In genomic region chr20:25220021-25220730, GRCh38 we compare ENCODE assay signal across 9 cellular contexts. TPM values are rescaled to one million over a fixed set of nuclear protein-coding genes. Genes with fewer than 3 reads are reported as not detected.
DNase-seq lines count a peak whose midpoint lies in the region; ATAC-seq, FAIRE-seq and TF ChIP-seq lines count a peak whose summit lies in the region.
"Had no signal": no experiment of that assay in that cellular context is flagged by ENCODE, and none has a peak within 500 bp of the region (broad histone marks: within the 10 kb centered on the region; RNA-seq: fewer than 3 reads in every experiment).

No MANE protein-coding gene starts in this region.

- TF ChIP-seq EP300 in GM12878 (IDR thresholded peaks at IDR 0.05; ENCODE audit: borderline replicate concordance in 1 of 2, control insufficient read depth in 1 of 2, low read depth in 2 of 2, low read length in 2 of 2): no peak

- H3K27ac ChIP-seq in GM12878 (ENCODE audit: control insufficient read depth, insufficient read depth): no peak overlapping the region

- SMC1A ChIA-PET in GM12878 (lab: Charles Lee; ENCODE audit: uncharacterized antibody, unreplicated experiment): no interaction called here

- H3K79me2 ChIP-seq in GM12878 (ENCODE audit: control insufficient read depth, insufficient read depth, low read length): no peaks in the 10 kb centered on the region

- CTCF ChIA-PET in GM12878 (lab: Yijun Ruan, JAX): interaction anchor here (0.8 to 1.2 kb wide), 3 partner anchors 10 to 1478 kb away, joined by 3 read pairs; no protein-coding TSS in a partner anchor

- no peak overlapping the region for H3K9ac ChIP-seq in GM12878 (ENCODE audit: control insufficient read depth, insufficient read depth, low read length)

- H3K4me3 Mint-ChIP-seq in progenitor cell of endocrine pancreas (ENCODE audit: low read depth) (no peak overlapping the region), mesothelial cell of epicardium (no peak overlapping the region)
- H3K4me3 Mint-ChIP-seq in activated T-helper 1 cell treated with anti-CD3 and anti-CD28 coated beads, Interleukin-12 subunit alpha, Interleukin-12 subunit beta, Interleukin-2, Interleukin-4 antibody, amounts not matched to agents 30 ng/mL and 10 ng/mL and 1 ng/mL, durations not matched to agents 14 hours and 24 hours and 36 hours: no peak overlapping the region
- H3K4me3 Mint-ChIP-seq: T-helper 1 cell treated with Interleukin-12 subunit alpha and Interleukin-12 subunit beta and Interleukin-4 antibody, amounts not matched to agents 30 μg/mL and 1 μg/mL, for 36 hours had no signal

- H3K27me3 Mint-ChIP-seq in progenitor cell of endocrine pancreas (no peaks in the 10 kb centered on the region), mesothelial cell of epicardium (ENCODE audit: low read depth) (no peaks in the 10 kb centered on the region)
- H3K27me3 Mint-ChIP-seq in activated T-helper 1 cell treated with anti-CD3 and anti-CD28 coated beads, Interleukin-12 subunit alpha, Interleukin-12 subunit beta, Interleukin-2, Interleukin-4 antibody, amounts not matched to agents 30 ng/mL and 10 ng/mL and 1 ng/mL, durations not matched to agents 14 hours and 24 hours and 36 hours (ENCODE audit: insufficient read depth): no peaks in the 10 kb centered on the region

- peaks cover 3 to 6% of the 10 kb centered on the region in 2 experiments; a peak in 3 of 4 replicates for H3K36me3 ChIP-seq in GM12878 (ENCODE audit: control insufficient read depth in 2 of 2, insufficient read depth in 2 of 2, low read length in 1 of 2)
- H3K36me3 ChIP-seq in MG63: no peaks in the 10 kb centered on the region

- H3K36me3 Mint-ChIP-seq in progenitor cell of endocrine pancreas (ENCODE audit: insufficient read depth): peaks cover 7% of the 10 kb centered on the region
- H3K36me3 Mint-ChIP-seq in activated T-helper 1 cell treated with anti-CD3 and anti-CD28 coated beads, Interleukin-12 subunit alpha, Interleukin-12 subunit beta, Interleukin-2, Interleukin-4 antibody, amounts not matched to agents 30 ng/mL and 10 ng/mL and 1 ng/mL, durations not matched to agents 14 hours and 24 hours and 36 hours (ENCODE audit: low read depth): peaks cover 8% of the 10 kb centered on the region
- peaks cover 6% of the 10 kb centered on the region for H3K36me3 Mint-ChIP-seq in mesothelial cell of epicardium

- no peaks in the 10 kb centered on the region for H3K4me1 ChIP-seq in GM12878 (ENCODE audit: control insufficient read depth, insufficient read depth, low read length)

- H4K20me1 ChIP-seq in GM12878 (ENCODE audit: control insufficient read depth, insufficient read depth): no peaks in the 10 kb centered on the region

- no peaks in the 10 kb centered on the region for H3K27me3 ChIP-seq in GM12878 (replicated peaks in 1 of 2; ENCODE audit: control insufficient read depth in 2 of 2, insufficient read depth in 2 of 2, low read length in 1 of 2)
- H3K27me3 ChIP-seq in MG63: no peaks in the 10 kb centered on the region

- H3K4me1 Mint-ChIP-seq in progenitor cell of endocrine pancreas (ENCODE audit: low read depth): peaks cover 3% of the 10 kb centered on the region
- H3K4me1 Mint-ChIP-seq in activated T-helper 1 cell treated with anti-CD3 and anti-CD28 coated beads, Interleukin-12 subunit alpha, Interleukin-12 subunit beta, Interleukin-2, Interleukin-4 antibody, amounts not matched to agents 30 ng/mL and 10 ng/mL and 1 ng/mL, durations not matched to agents 14 hours and 24 hours and 36 hours (ENCODE audit: low read depth): peaks cover 6% of the 10 kb centered on the region
- no peaks in the 10 kb centered on the region for H3K4me1 Mint-ChIP-seq in mesothelial cell of epicardium

- no peaks in the 10 kb centered on the region for H3K9me3 ChIP-seq in GM12878 (replicated peaks; ENCODE audit: control insufficient read depth, insufficient read depth, low read length)
- H3K9me3 ChIP-seq in MG63: no peaks in the 10 kb centered on the region

- peak; percentile 69 for ATAC-seq in GM12878

- H2AFZ ChIP-seq in GM12878 (ENCODE audit: control insufficient read depth, low read depth, low read length): no peak overlapping the region

- no peak for TF ChIP-seq RAD21 in GM12878 (IDR thresholded peaks at IDR 0.05; ENCODE audit: insufficient read depth, low read depth, low read length)

- intact Hi-C loops in GM12878 (cut with micrococcal nuclease; ENCODE audit: unreplicated experiment): no loop called here
- intact Hi-C loops in activated T-helper 1 cell treated with anti-CD3 and anti-CD28 coated beads, Interleukin-12 subunit alpha, Interleukin-12 subunit beta, Interleukin-2, Interleukin-4 antibody, amounts not matched to agents 30 ng/mL and 10 ng/mL and 1 ng/mL, durations not matched to agents 14 hours and 24 hours and 36 hours (cut with micrococcal nuclease): no loop called here

- H3K9me3 Mint-ChIP-seq in progenitor cell of endocrine pancreas (ENCODE audit: low read depth) (no peaks in the 10 kb centered on the region), mesothelial cell of epicardium (no peaks in the 10 kb centered on the region)
- H3K9me3 Mint-ChIP-seq in activated T-helper 1 cell treated with anti-CD3 and anti-CD28 coated beads, Interleukin-12 subunit alpha, Interleukin-12 subunit beta, Interleukin-2, Interleukin-4 antibody, amounts not matched to agents 30 ng/mL and 10 ng/mL and 1 ng/mL, durations not matched to agents 14 hours and 24 hours and 36 hours: no peaks in the 10 kb centered on the region
- H3K9me3 Mint-ChIP-seq: T-helper 1 cell treated with Interleukin-12 subunit alpha and Interleukin-12 subunit beta and Interleukin-4 antibody, amounts not matched to agents 30 μg/mL and 1 μg/mL, for 36 hours had no signal

- in situ Hi-C loops in GM12878 (cut with MboI): no loop called here

- peak; percentile 66 for DNase-seq in NCI-H82 (lab: John Stamatoyannopoulos, UW)
- no peak for DNase-seq in NCI-H82 treated with DMSO at 0.1 percent for 48 hours (lab: John Stamatoyannopoulos, UW; ENCODE audit: unreplicated experiment)
- DNase-seq in HuH-7 (ENCODE audit: low spot score): peak; percentile 63
- DNase-seq in GM12878 (ENCODE audit: low read depth, low spot score): no peak
- no peak for DNase-seq in progenitor cell of endocrine pancreas (ENCODE audit: low spot score, unreplicated experiment)
- DNase-seq in MG63: no peak
- no peak for DNase-seq in activated T-helper 1 cell treated with anti-CD3 and anti-CD28 coated beads, Interleukin-12 subunit alpha, Interleukin-12 subunit beta, Interleukin-2, Interleukin-4 antibody, amounts not matched to agents 30 ng/mL and 10 ng/mL and 1 ng/mL, durations not matched to agents 14 hours and 24 hours and 36 hours (ENCODE audit: low spot score)
- DNase-seq in mesothelial cell of epicardium (ENCODE audit: low spot score in 2 of 2, unreplicated experiment in 2 of 2): no peak

- WGBS in GM12878 (ENCODE audit: insufficient coverage, insufficient replicate concordance, low lambda C conversion rate, missing lambda C conversion rate): 84% methylated on average over 16 of the region's 16 CpGs

- POLR2A ChIA-PET in GM12878 (lab: Charles Lee): no interaction called here

- RAD21 ChIA-PET in GM12878 (lab: Charles Lee; ENCODE audit: unreplicated experiment): no interaction called here

- no peak for TF ChIP-seq POLR2A in GM12878 (IDR thresholded peaks at IDR 0.05; ENCODE audit: low read depth, low read length)

- FAIRE-seq in GM12878 (lab: Jason Lieb, UNC): no peak

- no TSS peak for BruUV-seq in GM12878 (replicated peaks; lab: Mats Ljungman, UMichigan)

- H3K4me3 ChIP-seq in GM12878 (no peak overlapping the region), MG63 (no peak overlapping the region)

- TF ChIP-seq CTCF in GM12878 (IDR thresholded peaks at IDR 0.05 in 2 of 3, conservative IDR thresholded peaks at IDR 0.05 in 1 of 3; ENCODE audit: control insufficient read depth in 2 of 3, extremely low read depth in 1 of 3, insufficient read depth in 1 of 3, low read depth in 3 of 3, low read length in 3 of 3): peak; percentile 17 to 31 (median 31); a peak in 4 of 6 replicates
- TF ChIP-seq CTCF in progenitor cell of endocrine pancreas (IDR thresholded peaks at IDR 0.05; ENCODE audit: unreplicated experiment): peak; percentile 51
- no peak for TF ChIP-seq CTCF in mesothelial cell of epicardium (IDR thresholded peaks at IDR 0.05; ENCODE audit: unreplicated experiment)

- no peak overlapping the region for H3K27ac Mint-ChIP-seq in progenitor cell of endocrine pancreas
- no peak overlapping the region for H3K27ac Mint-ChIP-seq in activated T-helper 1 cell treated with anti-CD3 and anti-CD28 coated beads, Interleukin-12 subunit alpha, Interleukin-12 subunit beta, Interleukin-2, Interleukin-4 antibody, amounts not matched to agents 30 ng/mL and 10 ng/mL and 1 ng/mL, durations not matched to agents 14 hours and 24 hours and 36 hours
- H3K27ac Mint-ChIP-seq in mesothelial cell of epicardium: no peak overlapping the region
- H3K27ac Mint-ChIP-seq: T-helper 1 cell treated with Interleukin-12 subunit alpha and Interleukin-12 subunit beta and Interleukin-4 antibody, amounts not matched to agents 30 μg/mL and 1 μg/mL, for 36 hours had no signal

- H3K4me2 ChIP-seq in GM12878 (ENCODE audit: control insufficient read depth, insufficient read depth): no peak overlapping the region

RNA-seq across cellular contexts. Expression of gene ENTPD6, which starts 24.7 kb away (rescaled TPM):
- 54.2 and 56.0 TPM in 2 replicates for total RNA-seq in GM12878 (2013; cell fraction: nucleolus; rRNA removed)
- 36.8 and 38.0 TPM in 2 replicates for total RNA-seq in GM12878 (2014; rRNA removed)
- 20.9 and 22.9 TPM in 2 replicates for total RNA-seq in GM12878 (2014; rRNA removed; fragmentation: Illumina TruSeq; extraction: Trizol)
- total RNA-seq in GM12878 (2021): 40.1 and 45.4 TPM in 2 replicates
- polyA plus RNA-seq in GM12878 (2011; ENCODE audit: low read depth): 19.3 TPM
- polyA plus RNA-seq in GM12878 (2011; rRNA removed): 24.7 and 35.3 TPM in 2 replicates
- polyA plus RNA-seq in GM12878 (2011; cell fraction: cytosol; rRNA removed): 43.7 and 53.1 TPM in 2 replicates
- 205 and 210 TPM in 2 replicates for polyA plus RNA-seq in GM12878 (2011; cell fraction: nucleus; rRNA removed)
- polyA plus RNA-seq in GM12878 (2012): 33.6 and 34.7 TPM in 2 replicates
- polyA plus RNA-seq in GM12878 (2014; fragmentation: Illumina TruSeq; extraction: Trizol): 11.7 and 19.2 TPM in 2 replicates
- 1 to 10 TPM in 1 of 2 experiments, under 1 TPM in 1; 0.53 to 2.5 TPM for polyA plus RNA-seq in GM12878 (2014; fragmentation: Nextera tagmentation; extraction: Ambion mirVana)
- polyA plus RNA-seq in GM12878 (2014; rRNA removed): 36.8 and 42.1 TPM in 2 replicates
- polyA plus RNA-seq in GM12878 (2016; fragmentation: Nextera tagmentation; extraction: Ambion mirVana): 10 to 100 TPM; 29.6 to 32.7 TPM
- 27.4 and 36.6 TPM in 2 replicates for polyA minus RNA-seq in GM12878 (2011; rRNA and poly(A)+ RNA removed)
- polyA minus RNA-seq in GM12878 (2011; cell fraction: cytosol; rRNA and poly(A)+ RNA removed): 11.8 and 14.1 TPM in 2 replicates
- polyA minus RNA-seq in GM12878 (2011; cell fraction: nucleus; rRNA and poly(A)+ RNA removed): 22.6 and 34.5 TPM in 2 replicates
- total RNA-seq in progenitor cell of endocrine pancreas: 85.1 and 89.2 TPM in 2 replicates
- total RNA-seq in MG63 (2014; rRNA removed; shearing (Covaris generic); ENCODE audit: low replicate concordance): 41.4 and 59.6 TPM in 2 replicates
- 42.5 and 43.5 TPM in 2 replicates for total RNA-seq in activated T-helper 1 cell treated with anti-CD3 and anti-CD28 coated beads, Interleukin-12 subunit alpha, Interleukin-12 subunit beta, Interleukin-2, Interleukin-4 antibody, amounts not matched to agents 30 ng/mL and 10 ng/mL and 1 ng/mL, durations not matched to agents 14 hours and 24 hours and 36 hours
- 59.3 to 68.6 TPM (median 67.8 TPM) in 3 replicates for total RNA-seq in mesothelial cell of epicardium

RNA-seq across cellular contexts. Expression of gene PYGB, which starts 27.7 kb away (rescaled TPM):
- 20.7 and 24.5 TPM in 2 replicates for total RNA-seq in GM12878 (2013; cell fraction: nucleolus; rRNA removed)
- total RNA-seq in GM12878 (2014; rRNA removed): 24.6 and 27.4 TPM in 2 replicates
- 14.2 and 16.1 TPM in 2 replicates for total RNA-seq in GM12878 (2014; rRNA removed; fragmentation: Illumina TruSeq; extraction: Trizol)
- total RNA-seq in GM12878 (2021): 31.0 and 33.5 TPM in 2 replicates
- polyA plus RNA-seq in GM12878 (2011; ENCODE audit: low read depth): 7.2 TPM
- polyA plus RNA-seq in GM12878 (2011; rRNA removed): 6.1 and 11.9 TPM in 2 replicates
- polyA plus RNA-seq in GM12878 (2011; cell fraction: cytosol; rRNA removed): 13.5 and 17.8 TPM in 2 replicates
- 43.6 and 56.0 TPM in 2 replicates for polyA plus RNA-seq in GM12878 (2011; cell fraction: nucleus; rRNA removed)
- 16.2 and 16.9 TPM in 2 replicates for polyA plus RNA-seq in GM12878 (2012)
- 8.0 and 17.4 TPM in 2 replicates for polyA plus RNA-seq in GM12878 (2014; fragmentation: Illumina TruSeq; extraction: Trizol)
- polyA plus RNA-seq in GM12878 (2014; fragmentation: Nextera tagmentation; extraction: Ambion mirVana): 1 to 10 TPM in 1 of 2 experiments, under 1 TPM in 1; 0.34 to 1.3 TPM
- 26.2 and 31.8 TPM in 2 replicates for polyA plus RNA-seq in GM12878 (2014; rRNA removed)
- 10 to 100 TPM; 26.2 to 27.6 TPM for polyA plus RNA-seq in GM12878 (2016; fragmentation: Nextera tagmentation; extraction: Ambion mirVana)
- 12.4 and 20.2 TPM in 2 replicates for polyA minus RNA-seq in GM12878 (2011; rRNA and poly(A)+ RNA removed)
- polyA minus RNA-seq in GM12878 (2011; cell fraction: cytosol; rRNA and poly(A)+ RNA removed): 8.2 and 9.7 TPM in 2 replicates
- 9.7 and 15.8 TPM in 2 replicates for polyA minus RNA-seq in GM12878 (2011; cell fraction: nucleus; rRNA and poly(A)+ RNA removed)
- 54.4 and 54.9 TPM in 2 replicates for total RNA-seq in progenitor cell of endocrine pancreas
- 49.2 and 67.8 TPM in 2 replicates for total RNA-seq in MG63 (2014; rRNA removed; shearing (Covaris generic); ENCODE audit: low replicate concordance)
- total RNA-seq in activated T-helper 1 cell treated with anti-CD3 and anti-CD28 coated beads, Interleukin-12 subunit alpha, Interleukin-12 subunit beta, Interleukin-2, Interleukin-4 antibody, amounts not matched to agents 30 ng/mL and 10 ng/mL and 1 ng/mL, durations not matched to agents 14 hours and 24 hours and 36 hours: 36.8 and 38.5 TPM in 2 replicates
- 46.6 to 48.0 TPM (median 47.4 TPM) in 3 replicates for total RNA-seq in mesothelial cell of epicardium

Comparison
In these comparisons a context has a peak if more than half of its experiments do, and no peak if none do; other contexts are left out.
1. DNase-seq: peak in NCI-H82 (single experiment) and HuH-7 (single experiment); none in NCI-H82 treated with DMSO at 0.1 percent for 48 hours (single experiment), GM12878 (single experiment), progenitor cell of endocrine pancreas (single experiment), MG63 (single experiment), activated T-helper 1 cell treated with anti-CD3 and anti-CD28 coated beads, Interleukin-12 subunit alpha, Interleukin-12 subunit beta, Interleukin-2, Interleukin-4 antibody, amounts not matched to agents 30 ng/mL and 10 ng/mL and 1 ng/mL, durations not matched to agents 14 hours and 24 hours and 36 hours (single experiment) and mesothelial cell of epicardium (0 of 2).